ENCODE assay signal across 8 cellular contexts in genomic region chr19:38850231-38850975, GRCh38. TPM values are rescaled to one million over a fixed set of nuclear protein-coding genes. Genes with fewer than 3 reads are reported as not detected.
DNase-seq lines count a peak whose midpoint lies in the region; ATAC-seq and TF ChIP-seq lines count a peak whose summit lies in the region.

No MANE protein-coding gene starts in this region.

- no peaks in the 10 kb centered on the region for H3K9me3 Mint-ChIP-seq in activated B cell treated with CpG ODN at 0.5 μM for 24 hours
- H3K9me3 Mint-ChIP-seq in immature natural killer cell, result peaks cover 0 to 2% (median 0%) of the 10 kb centered on the region in 6 donors

- H4K20me1 ChIP-seq in smooth muscle cell (ENCODE audit: low read depth), result peaks cover 38% of the 10 kb centered on the region

- POLR2A ChIA-PET in activated B cell treated with CpG ODN at 0.5 μM for 24 hours (lab: Charles Lee), result interaction anchor here (1.1 to 9.5 kb wide), 13 partner anchors 8 to 232 kb away, joined by 3 to 463 read pairs (median 10); partner anchors contain the start of genes ECH1, EIF3K, MAP4K1 and MRPS12

- H2AFZ ChIP-seq in smooth muscle cell (ENCODE audit: low read depth), result no peak overlapping the region

- peak overlapping the region; percentile 72 for H3K9ac ChIP-seq in smooth muscle cell (ENCODE audit: low read depth)

- H3K27ac Mint-ChIP-seq in activated B cell treated with CpG ODN at 0.5 μM for 24 hours (peak overlapping the region; percentile 98), immature natural killer cell (peak overlapping the region; percentile 98 to 100 (median 100))

- peak overlapping the region; percentile 93 for H3K4me3 Mint-ChIP-seq in activated B cell treated with CpG ODN at 0.5 μM for 24 hours
- peak overlapping the region; percentile 88 to 98 (median 94) for H3K4me3 Mint-ChIP-seq in immature natural killer cell

- H3K79me2 ChIP-seq in smooth muscle cell (ENCODE audit: low read depth), result peaks cover 36% of the 10 kb centered on the region

- H3F3A ChIP-seq in smooth muscle cell (ENCODE audit: low read depth), result peaks cover 13% of the 10 kb centered on the region

- H3K36me3 ChIP-seq in smooth muscle cell (ENCODE audit: low read depth), result peaks cover 12% of the 10 kb centered on the region

- intact Hi-C loops in activated B cell treated with CpG ODN at 0.5 μM for 24 hours (cut with micrococcal nuclease), result loop anchor here (1.0 to 5.0 kb wide), 9 partner anchors 14 to 982 kb away; partner anchors contain the start of genes ACTN4, DYRK1B, ECH1 and NFKBIB

- H3K27me3 ChIP-seq in smooth muscle cell (ENCODE audit: low read depth), result no peaks in the 10 kb centered on the region

- H3K36me3 Mint-ChIP-seq in activated B cell treated with CpG ODN at 0.5 μM for 24 hours (ENCODE audit: low read depth) (peaks cover 44% of the 10 kb centered on the region), immature natural killer cell (peaks cover 12 to 28% (median 15%) of the 10 kb centered on the region in 3 donors)

- H3K4me3 ChIP-seq in AG09309 (ENCODE audit: control insufficient read depth, low read depth, low read length), result peak overlapping the region; percentile 55
- H3K4me3 ChIP-seq in smooth muscle cell, result peak overlapping the region; percentile 52

- peak overlapping the region; percentile 99 for H3K27ac ChIP-seq in caudate nucleus (ENCODE audit: low read depth, low read length)
- H3K27ac ChIP-seq in smooth muscle cell (ENCODE audit: low read depth), result peak overlapping the region; percentile 100

- DNase-seq in AG09309 (ENCODE audit: low read depth), result peak; percentile 100
- DNase-seq in NCI-H226, result peak; percentile 100
- peak; percentile 95 for DNase-seq in activated B cell treated with CpG ODN at 0.5 μM for 24 hours
- peak; percentile 99 to 100 (median 100) for DNase-seq in caudate nucleus (lab: John Stamatoyannopoulos, UW)
- DNase-seq in immature natural killer cell, result peak; percentile 100
- DNase-seq in smooth muscle cell (lab: John Stamatoyannopoulos, UW; ENCODE audit: unreplicated experiment), result peak; percentile 99

- H3K4me1 Mint-ChIP-seq in activated B cell treated with CpG ODN at 0.5 μM for 24 hours (peaks cover 62% of the 10 kb centered on the region), immature natural killer cell (peaks cover 56 to 58% of the 10 kb centered on the region in 2 donors)

- H3K27me3 Mint-ChIP-seq in activated B cell treated with CpG ODN at 0.5 μM for 24 hours, result no peaks in the 10 kb centered on the region
- H3K27me3 Mint-ChIP-seq in immature natural killer cell (ENCODE audit: low read depth in 3 of 3), result peaks cover 36 to 52% (median 50%) of the 10 kb centered on the region in 3 donors

- H3K4me2 ChIP-seq in smooth muscle cell, result peak overlapping the region; percentile 85

- ATAC-seq in GM19023 (IDR thresholded peaks at IDR 0.05; ENCODE audit: unreplicated experiment) (peak; percentile 66), HG03196 (IDR thresholded peaks at IDR 0.05; ENCODE audit: unreplicated experiment) (peak; percentile 63), activated B cell treated with CpG ODN at 0.5 μM for 24 hours (ENCODE audit: low read depth) (peak; percentile 69)

- 1% methylated on average over 38 of the region's 38 CpGs for WGBS in smooth muscle cell (ENCODE audit: low lambda C conversion rate)

- H3K9me3 ChIP-seq in smooth muscle cell (replicated peaks; ENCODE audit: low read depth), result no peaks in the 10 kb centered on the region

- CTCF ChIA-PET in activated B cell treated with CpG ODN at 0.5 μM for 24 hours (lab: Charles Lee), result interaction anchor here (1.4 to 4.5 kb wide), 4 partner anchors 9 to 37 kb away, joined by 3 to 31 read pairs (median 9); no protein-coding TSS in a partner anchor

- TF ChIP-seq CTCF in AG09309 (IDR thresholded peaks at IDR 0.05; ENCODE audit: control insufficient read depth, insufficient read depth, low read depth, low read length, missing control alignments) (no peak), activated B cell treated with CpG ODN at 0.5 μM for 24 hours (IDR thresholded peaks at IDR 0.05) (no peak), smooth muscle cell (IDR thresholded peaks at IDR 0.05; ENCODE audit: borderline replicate concordance, insufficient read depth, poor library complexity, severe bottlenecking) (no peak)

- peaks cover 16% of the 10 kb centered on the region for H3K4me1 ChIP-seq in smooth muscle cell (ENCODE audit: low read depth)

RNA-seq across cellular contexts. Expression of gene HNRNPL, which starts 0.6 kb away (rescaled TPM):
- total RNA-seq in activated B cell treated with CpG ODN at 0.5 μM for 24 hours (528 and 546 TPM in 2 replicates), smooth muscle cell (170 and 174 TPM in 2 replicates)
- polyA plus RNA-seq in immature natural killer cell (10 to 100 TPM; 16.8 to 89.6 (median 69.0) TPM), smooth muscle cell (158 and 173 TPM in 2 replicates)

RNA-seq across cellular contexts. Expression of gene ECH1, which starts 18.8 kb away (rescaled TPM):
- total RNA-seq in activated B cell treated with CpG ODN at 0.5 μM for 24 hours, result 152 and 164 TPM in 2 replicates
- polyA plus RNA-seq in immature natural killer cell, result 100 to 1,000 TPM; 243 to 337 (median 327) TPM
- 41.4 and 47.6 TPM in 2 replicates for total RNA-seq in smooth muscle cell
- 142 and 154 TPM in 2 replicates for polyA plus RNA-seq in smooth muscle cell

RNA-seq across cellular contexts. Expression of gene RINL, which starts 27.7 kb away (rescaled TPM):
- total RNA-seq in activated B cell treated with CpG ODN at 0.5 μM for 24 hours (53.5 and 65.0 TPM in 2 replicates), smooth muscle cell (2.4 and 3.0 TPM in 2 replicates)
- polyA plus RNA-seq in immature natural killer cell (10 to 100 TPM; 20.3 to 64.9 (median 47.3) TPM), smooth muscle cell (2.0 and 4.8 TPM in 2 replicates)

RNA-seq across cellular contexts. Expression of gene LGALS4, which starts 37.7 kb away (rescaled TPM):
- total RNA-seq in activated B cell treated with CpG ODN at 0.5 μM for 24 hours (2.7 and 4.5 TPM in 2 replicates), smooth muscle cell (not detected in 2 replicates)
- polyA plus RNA-seq in immature natural killer cell (not detected), smooth muscle cell (1.3 and 2.4 TPM in 2 replicates)

RNA-seq across cellular contexts. Expression of gene SIRT2, which starts 49.0 kb away (rescaled TPM):
- total RNA-seq in activated B cell treated with CpG ODN at 0.5 μM for 24 hours, result 28.4 and 32.7 TPM in 2 replicates
- 100 to 1,000 TPM in 2 of 3 donors, 10 to 100 TPM in 1; 96.8 to 114 (median 112) TPM for polyA plus RNA-seq in immature natural killer cell
- total RNA-seq in smooth muscle cell, result 30.7 and 34.7 TPM in 2 replicates
- polyA plus RNA-seq in smooth muscle cell, result 45.9 and 48.4 TPM in 2 replicates

Comparison
In these comparisons a context has a peak if more than half of its experiments do, and no peak if none do; other contexts are left out.
1. Peak in every context shown above with its lines: DNase-seq, ATAC-seq, H3K4me3 ChIP-seq and H3K27ac ChIP-seq.
2. RNA of gene RINL, which starts 27.7 kb away (total RNA-seq): 53.5 to 65.0 TPM in activated B cell treated with CpG ODN at 0.5 μM for 24 hours; 2.4 to 3.0 TPM in smooth muscle cell; every median in the first group is over 10 times any median in the second.